27 cellular contexts compared by ENCODE assay signal in the genomic region with DNA sequence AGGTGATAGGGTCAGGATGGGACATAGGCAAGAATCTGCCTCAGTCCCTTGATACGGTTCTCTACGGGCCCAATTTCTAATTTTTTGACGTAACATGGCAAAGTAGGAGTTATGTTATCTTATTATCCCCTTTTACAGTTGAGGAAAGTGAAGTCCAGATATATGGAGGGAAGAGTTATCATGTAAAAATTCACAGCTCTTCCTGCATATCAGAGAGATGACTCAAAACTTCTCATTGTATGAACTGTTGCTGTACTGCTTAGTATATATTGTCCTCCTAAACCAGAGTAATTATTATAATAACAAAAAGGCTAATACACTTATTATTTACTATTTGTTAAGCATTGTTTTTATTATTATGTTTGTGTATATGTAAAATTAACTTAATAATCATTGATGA.
"Had no signal": no experiment of that assay in that cellular context is flagged by ENCODE, and none has a peak within 500 bp of the region (broad histone marks: within the 10 kb centered on the region; RNA-seq: fewer than 3 reads in every experiment).

No MANE protein-coding gene starts in this region.

- H3K36me3 ChIP-seq: esophagus squamous epithelium, lower lobe of right lung, prostate gland, right atrium auricular region, suprapubic skin, transverse colon, upper lobe of right lung, uterus had no signal

- ATAC-seq: lower lobe of right lung; naive thymus-derived CD8-positive, alpha-beta T cell; sciatic nerve; stimulated activated naive CD8-positive, alpha-beta T cell treated with anti-CD3 and anti-CD28 coated beads, Interleukin-15, amount 100 ng/mL, for 72 hours; upper lobe of right lung had no signal

- H3K4me3 ChIP-seq: dorsolateral prefrontal cortex, esophagus squamous epithelium, lower lobe of right lung, prostate gland, right atrium auricular region, smooth muscle cell, suprapubic skin, transverse colon, upper lobe of right lung, uterus had no signal

- H3K27me3 Mint-ChIP-seq: stimulated activated naive CD8-positive, alpha-beta T cell treated with anti-CD3 and anti-CD28 coated beads, Interleukin-15, amount 100 ng/mL, for 72 hours had no signal

- H3K9me3 Mint-ChIP-seq: immature natural killer cell had no signal

- H3K4me3 Mint-ChIP-seq: immature natural killer cell; naive thymus-derived CD8-positive, alpha-beta T cell; nephron progenitor cell; stimulated activated naive CD8-positive, alpha-beta T cell treated with anti-CD3 and anti-CD28 coated beads, Interleukin-15, amount 100 ng/mL, for 72 hours had no signal

- H3K27ac Mint-ChIP-seq: immature natural killer cell; naive thymus-derived CD8-positive, alpha-beta T cell; stimulated activated naive CD8-positive, alpha-beta T cell treated with anti-CD3 and anti-CD28 coated beads, Interleukin-15, amount 100 ng/mL, for 72 hours had no signal

- H3K4me2 ChIP-seq: smooth muscle cell had no signal

- H3K27me3 ChIP-seq: dorsolateral prefrontal cortex, esophagus squamous epithelium, right atrium auricular region, suprapubic skin, transverse colon, upper lobe of right lung, uterus had no signal

- H3K4me1 ChIP-seq: esophagus squamous epithelium, lower lobe of right lung, prostate gland, right atrium auricular region, suprapubic skin, transverse colon, upper lobe of right lung, uterus had no signal

- H3K36me3 Mint-ChIP-seq: immature natural killer cell; naive thymus-derived CD8-positive, alpha-beta T cell had no signal

- H3K9me3 ChIP-seq: esophagus squamous epithelium, lower lobe of right lung, prostate gland, suprapubic skin, transverse colon, upper lobe of right lung, uterus had no signal

- H3K4me1 Mint-ChIP-seq: immature natural killer cell; naive thymus-derived CD8-positive, alpha-beta T cell; stimulated activated naive CD8-positive, alpha-beta T cell treated with anti-CD3 and anti-CD28 coated beads, Interleukin-15, amount 100 ng/mL, for 72 hours had no signal

- H3K27ac ChIP-seq: dorsolateral prefrontal cortex, esophagus squamous epithelium, lower lobe of right lung, prostate gland, right atrium auricular region, suprapubic skin, transverse colon, upper lobe of right lung, uterus had no signal

- FAIRE-seq: frontal cortex had no signal

- DNase-seq: dorsolateral prefrontal cortex; effector CD4-positive, alpha-beta T cell; esophagus squamous epithelium; hypothalamus; immature natural killer cell; islet precursor cell; kidney glomerular epithelial cell; left ventricle myocardium superior; lower lobe of right lung; naive thymus-derived CD8-positive, alpha-beta T cell; nephron progenitor cell; nucleus accumbens; stimulated activated CD4-positive, alpha-beta T cell treated with anti-CD3 and anti-CD28 coated beads, Interleukin-12 subunit alpha, Interleukin-12 subunit beta, amount 100 ng/mL, for 4 hours; stimulated activated CD4-positive, alpha-beta T cell treated with anti-CD3 and anti-CD28 coated beads, Interleukin-1b, Interleukin-23, amount 100 ng/mL, for 48 hours; stimulated activated CD4-positive, alpha-beta T cell treated with anti-CD3 and anti-CD28 coated beads, Interleukin-4, amount 100 ng/mL, for 1 hour; stimulated activated CD8-positive, alpha-beta memory T cell treated with anti-CD3 and anti-CD28 coated beads, Interleukin-4, amount 100 ng/mL, for 48 hours; stimulated activated naive CD4-positive, alpha-beta T cell; stimulated activated naive CD8-positive, alpha-beta T cell treated with anti-CD3 and anti-CD28 coated beads, Interleukin-15, amount 100 ng/mL, for 72 hours; transverse colon; upper lobe of right lung; uterus had no signal
